ENCODE assay signal across 23 cellular contexts in the genomic region with DNA sequence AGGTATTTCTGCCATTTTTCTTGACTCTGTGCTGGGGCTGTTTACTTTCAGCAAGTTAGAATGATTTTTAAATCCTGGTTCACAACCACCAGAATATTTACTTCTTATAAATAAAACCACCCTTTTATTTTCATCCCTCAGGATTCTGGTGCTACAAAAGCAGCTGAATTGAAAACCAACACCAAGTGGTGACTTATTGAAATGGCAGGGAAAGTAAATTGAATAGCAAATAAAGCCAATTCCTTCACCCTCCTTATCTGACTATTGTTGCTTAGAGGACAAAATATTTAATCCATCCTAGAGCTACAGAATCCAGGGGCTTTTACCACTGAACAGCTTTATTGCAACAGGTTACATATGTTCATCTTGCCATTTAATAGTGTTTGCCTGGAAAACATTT.
DNase-seq lines count a peak whose midpoint lies in the region; ATAC-seq and TF ChIP-seq lines count a peak whose summit lies in the region.
"Had no signal": no experiment of that assay in that cellular context is flagged by ENCODE, and none has a peak within 500 bp of the region (broad histone marks: within the 10 kb centered on the region; RNA-seq: fewer than 3 reads in every experiment).

No MANE protein-coding gene starts in this region.

- H3K27me3 Mint-ChIP-seq in progenitor cell of endocrine pancreas, result no peaks in the 10 kb centered on the region
- H3K27me3 Mint-ChIP-seq: CD4-positive, alpha-beta memory T cell had no signal

- no peak overlapping the region for H3K4me3 ChIP-seq in LNCaP clone FGC (ENCODE audit: low read depth, low read length)
- no peak overlapping the region for H3K4me3 ChIP-seq in hepatocyte
- H3K4me3 ChIP-seq in smooth muscle cell, result no peak overlapping the region
- H3K4me3 ChIP-seq: BLaER1, SJCRH30 had no signal

- no peak for ATAC-seq in HG02938 (IDR thresholded peaks at IDR 0.05; ENCODE audit: unreplicated experiment)

- no peaks in the 10 kb centered on the region for H3K9me3 ChIP-seq in hepatocyte (ENCODE audit: low read depth)
- H3K9me3 ChIP-seq in smooth muscle cell (replicated peaks; ENCODE audit: low read depth), result no peaks in the 10 kb centered on the region
- H3K9me3 ChIP-seq: BLaER1, Caco-2, SJCRH30 had no signal

- H4K20me1 ChIP-seq in hepatocyte (ENCODE audit: insufficient read depth, poor library complexity, severe bottlenecking) (no peaks in the 10 kb centered on the region), smooth muscle cell (ENCODE audit: low read depth) (no peaks in the 10 kb centered on the region)
- H4K20me1 ChIP-seq: BLaER1 had no signal

- H3F3A ChIP-seq in smooth muscle cell (ENCODE audit: low read depth), result no peaks in the 10 kb centered on the region

- H3K27ac Mint-ChIP-seq in progenitor cell of endocrine pancreas, result no peak overlapping the region
- H3K27ac Mint-ChIP-seq: CD4-positive, alpha-beta memory T cell had no signal

- no peaks in the 10 kb centered on the region for H3K27me3 ChIP-seq in hepatocyte
- H3K27me3 ChIP-seq in smooth muscle cell (ENCODE audit: low read depth), result no peaks in the 10 kb centered on the region
- H3K27me3 ChIP-seq: BLaER1, SJCRH30 had no signal

- H3K4me1 ChIP-seq in hepatocyte (ENCODE audit: insufficient read depth), result no peaks in the 10 kb centered on the region
- no peaks in the 10 kb centered on the region for H3K4me1 ChIP-seq in smooth muscle cell (ENCODE audit: low read depth)
- H3K4me1 ChIP-seq: BLaER1, Caco-2, SJCRH30 had no signal

- H3K36me3 ChIP-seq in hepatocyte (replicated peaks; ENCODE audit: insufficient read depth, low read depth), result no peaks in the 10 kb centered on the region
- no peaks in the 10 kb centered on the region for H3K36me3 ChIP-seq in smooth muscle cell (ENCODE audit: low read depth)
- H3K36me3 ChIP-seq: BLaER1, SJCRH30 had no signal

- H2AFZ ChIP-seq in hepatocyte (no peak overlapping the region), smooth muscle cell (ENCODE audit: low read depth) (no peak overlapping the region)

- TF ChIP-seq CTCF in LNCaP clone FGC (IDR thresholded peaks at IDR 0.05; ENCODE audit: control insufficient read depth, extremely low read depth, insufficient read depth) (no peak), hepatocyte (IDR thresholded peaks at IDR 0.05; ENCODE audit: poor library complexity) (peak; percentile 14), progenitor cell of endocrine pancreas (IDR thresholded peaks at IDR 0.05; ENCODE audit: unreplicated experiment) (peak; percentile 41), smooth muscle cell (IDR thresholded peaks at IDR 0.05; ENCODE audit: borderline replicate concordance, insufficient read depth, poor library complexity, severe bottlenecking) (no peak)

- DNase-seq in DMS 273 (lab: John Stamatoyannopoulos, UW; ENCODE audit: unreplicated experiment), result peak; percentile 6
- DNase-seq in DMS 273 treated with DMSO at 0.1 percent for 48 hours (lab: John Stamatoyannopoulos, UW), result no peak
- DNase-seq in LNCaP clone FGC (ENCODE audit: low read depth), result peak; percentile 49
- no peak for DNase-seq in hepatocyte (ENCODE audit: low spot score)
- DNase-seq in progenitor cell of endocrine pancreas (ENCODE audit: low spot score, unreplicated experiment), result no peak
- no peak for DNase-seq in NCI-H774 (lab: John Stamatoyannopoulos, UW)
- DNase-seq in smooth muscle cell (lab: John Stamatoyannopoulos, UW; ENCODE audit: unreplicated experiment), result no peak
- DNase-seq: ACHN; Caco-2; CD4-positive, alpha-beta memory T cell; EL; GF-D8; NCI-H1092; NCI-H1436; NCI-H2029; NCI-H2171; NCI-H345; NCI-H524; OCI-M1; SJCRH30 had no signal

- no peaks in the 10 kb centered on the region for H3K36me3 Mint-ChIP-seq in progenitor cell of endocrine pancreas (ENCODE audit: insufficient read depth)
- H3K36me3 Mint-ChIP-seq: CD4-positive, alpha-beta memory T cell had no signal

- H3K4me2 ChIP-seq in hepatocyte (no peak overlapping the region), smooth muscle cell (no peak overlapping the region)
- H3K4me2 ChIP-seq: BLaER1 had no signal

- H3K4me1 Mint-ChIP-seq in progenitor cell of endocrine pancreas (ENCODE audit: low read depth), result peaks cover 7% of the 10 kb centered on the region
- H3K4me1 Mint-ChIP-seq: CD4-positive, alpha-beta memory T cell had no signal

- H3K9me3 Mint-ChIP-seq in progenitor cell of endocrine pancreas (ENCODE audit: low read depth), result peaks cover 6% of the 10 kb centered on the region

- H3K4me3 Mint-ChIP-seq in progenitor cell of endocrine pancreas (ENCODE audit: low read depth), result no peak overlapping the region
- H3K4me3 Mint-ChIP-seq: CD4-positive, alpha-beta memory T cell had no signal

- H3K79me2 ChIP-seq in hepatocyte (no peaks in the 10 kb centered on the region), smooth muscle cell (ENCODE audit: low read depth) (no peaks in the 10 kb centered on the region)

- H3K9me2 ChIP-seq in hepatocyte (replicated peaks; ENCODE audit: insufficient read depth), result no peaks in the 10 kb centered on the region

- H3K9ac ChIP-seq in smooth muscle cell (ENCODE audit: low read depth), result no peak overlapping the region
- H3K9ac ChIP-seq: BLaER1 had no signal

- H3K27ac ChIP-seq in hepatocyte, result no peak overlapping the region
- no peak overlapping the region for H3K27ac ChIP-seq in smooth muscle cell (ENCODE audit: low read depth)
- H3K27ac ChIP-seq: 22Rv1, BLaER1, SJCRH30 had no signal

Comparison
In these comparisons a context has a peak if more than half of its experiments do, and no peak if none do; other contexts are left out.
1. DNase-seq: peak in DMS 273 (single experiment) and LNCaP clone FGC (single experiment); none in DMS 273 treated with DMSO at 0.1 percent for 48 hours (single experiment), hepatocyte (single experiment), progenitor cell of endocrine pancreas (single experiment), NCI-H774 (single experiment) and smooth muscle cell (single experiment).
2. CTCF ChIP-seq: peak in hepatocyte (single experiment) and progenitor cell of endocrine pancreas (single experiment); none in LNCaP clone FGC (single experiment) and smooth muscle cell (single experiment).